9 cellular contexts compared by ENCODE assay signal in the genomic region with DNA sequence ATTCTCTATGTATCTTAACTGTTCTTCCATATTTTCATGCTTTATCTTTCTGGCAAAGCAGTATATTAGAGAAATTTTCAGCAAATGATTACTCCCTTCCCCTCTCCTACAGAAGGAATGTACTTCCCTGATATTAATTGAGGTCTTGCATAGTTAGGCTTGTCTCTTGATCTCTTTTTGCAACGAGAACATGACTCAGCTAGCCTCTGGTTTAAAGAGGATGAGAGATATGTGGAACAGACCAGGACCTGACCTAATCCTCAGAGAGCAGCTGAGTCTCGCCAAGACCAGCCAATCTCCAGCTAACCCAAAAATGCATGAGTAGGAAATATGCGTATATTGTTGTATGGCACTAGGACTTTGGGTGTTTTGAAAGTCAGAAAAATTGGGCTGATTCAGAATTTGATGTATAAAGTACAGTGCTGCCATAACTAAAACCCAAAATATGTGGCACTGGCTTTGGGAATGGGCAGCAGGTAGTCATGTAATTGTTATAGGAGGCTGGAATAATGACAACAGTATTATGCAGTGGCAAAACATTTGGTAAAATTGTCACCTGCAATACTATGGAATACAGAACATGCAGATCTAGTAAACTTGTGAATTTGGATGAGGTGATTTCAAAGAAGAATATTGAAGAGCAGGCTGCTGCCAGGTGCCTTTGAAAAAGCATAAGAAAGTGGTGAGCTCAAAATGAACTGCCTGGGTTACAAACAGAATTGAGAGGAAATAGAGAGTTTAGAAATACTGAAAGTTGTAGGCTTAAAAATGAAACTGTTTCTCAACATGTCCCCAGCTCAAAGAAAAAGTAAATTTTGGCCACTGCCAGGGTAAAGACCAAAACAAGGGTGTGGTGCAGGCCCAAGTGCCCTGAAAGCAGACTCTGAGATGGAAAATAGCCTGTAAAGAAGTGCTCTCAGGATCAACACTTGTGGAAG. TPM values are rescaled to one million over a fixed set of nuclear protein-coding genes. Genes with fewer than 3 reads are reported as not detected.
DNase-seq lines count a peak whose midpoint lies in the region; ATAC-seq lines count a peak whose summit lies in the region.
"Had no signal": no experiment of that assay in that cellular context is flagged by ENCODE, and none has a peak within 500 bp of the region (broad histone marks: within the 10 kb centered on the region; RNA-seq: fewer than 3 reads in every experiment).

No MANE protein-coding gene starts in this region.

- H3K27me3 Mint-ChIP-seq in activated CD8-positive, alpha-beta memory T cell treated with anti-CD3 and anti-CD28 coated beads, Interleukin-2, amount 10 ng/mL, durations not matched to agents 7 days and 5 days: no peaks in the 10 kb centered on the region
- peaks cover 0 to 3% of the 10 kb centered on the region in 2 donors for H3K27me3 Mint-ChIP-seq in T-cell
- H3K27me3 Mint-ChIP-seq in naive thymus-derived CD4-positive, alpha-beta T cell: peaks cover 0 to 3% (median 0%) of the 10 kb centered on the region in 5 donors
- H3K27me3 Mint-ChIP-seq: activated B cell treated with CpG ODN at 0.5 μM for 24 hours had no signal

- H3K27me3 ChIP-seq in naive thymus-derived CD4-positive, alpha-beta T cell (ENCODE audit: control insufficient read depth in 2 of 2, insufficient read depth in 2 of 2, low read length in 2 of 2): no peaks in the 10 kb centered on the region

- intact Hi-C loops in naive thymus-derived CD4-positive, alpha-beta T cell (cut with micrococcal nuclease): loop anchor here in 1 of 2 donors (1.0 to 2.0 kb wide), 2 partner anchors 8 to 36 kb away; no protein-coding TSS in a partner anchor

- DNase-seq in activated CD8-positive, alpha-beta memory T cell treated with anti-CD3 and anti-CD28 coated beads, Interleukin-2, amount 10 ng/mL, durations not matched to agents 7 days and 5 days: peak; percentile 51
- no peak for DNase-seq in activated CD8-positive, alpha-beta memory T cell treated with anti-CD3 and anti-CD28 coated beads for 24 hours
- DNase-seq in T-cell (no peak), SW480 (ENCODE audit: low spot score) (no peak), foreskin melanocyte (no peak), GDM1 (lab: John Stamatoyannopoulos, UW) (no peak)
- DNase-seq in naive thymus-derived CD4-positive, alpha-beta T cell: peak in 4 of 9 donors; percentile 12 to 34 (median 24)
- DNase-seq: activated B cell treated with CpG ODN at 0.5 μM for 24 hours had no signal

- peak; percentile 92 for ATAC-seq in activated CD8-positive, alpha-beta memory T cell treated with anti-CD3 and anti-CD28 coated beads, Interleukin-2, amount 10 ng/mL, durations not matched to agents 7 days and 5 days
- ATAC-seq in HG02852 (IDR thresholded peaks at IDR 0.05; ENCODE audit: unreplicated experiment): peak; percentile 97
- peak; percentile 27 to 53 (median 48) for ATAC-seq in T-cell (replicated peaks in 1 of 4)
- peak; percentile 42 for ATAC-seq in naive thymus-derived CD4-positive, alpha-beta T cell

- POLR2A ChIA-PET in T-cell (lab: Charles Lee): no interaction called here
- POLR2A ChIA-PET in naive thymus-derived CD4-positive, alpha-beta T cell (lab: Charles Lee): interaction anchor here (1.1 to 2.2 kb wide), 2 partner anchors 9 to 12 kb away, joined by 3 to 20 read pairs; partner anchors contain the start of gene USP15

- H3K27ac ChIP-seq in naive thymus-derived CD4-positive, alpha-beta T cell (ENCODE audit: low read depth, low read length): peak overlapping the region; percentile 53

- peak overlapping the region; percentile 99 for H3K27ac Mint-ChIP-seq in activated CD8-positive, alpha-beta memory T cell treated with anti-CD3 and anti-CD28 coated beads, Interleukin-2, amount 10 ng/mL, durations not matched to agents 7 days and 5 days
- peak overlapping the region; percentile 94 to 99 for H3K27ac Mint-ChIP-seq in T-cell
- H3K27ac Mint-ChIP-seq in naive thymus-derived CD4-positive, alpha-beta T cell: peak overlapping the region; percentile 86 to 99 (median 93)
- H3K27ac Mint-ChIP-seq: activated B cell treated with CpG ODN at 0.5 μM for 24 hours had no signal

- H3K36me3 ChIP-seq in naive thymus-derived CD4-positive, alpha-beta T cell (ENCODE audit: control insufficient read depth in 2 of 3, insufficient read depth in 3 of 3, low read length in 3 of 3): no peaks in the 10 kb centered on the region

- peaks cover 0 to 18% of the 10 kb centered on the region in 2 donors for H3K4me1 ChIP-seq in naive thymus-derived CD4-positive, alpha-beta T cell (ENCODE audit: control insufficient read depth in 2 of 2, insufficient read depth in 2 of 2, low read length in 2 of 2)

- no peaks in the 10 kb centered on the region for H3K9me3 Mint-ChIP-seq in activated CD8-positive, alpha-beta memory T cell treated with anti-CD3 and anti-CD28 coated beads, Interleukin-2, amount 10 ng/mL, durations not matched to agents 7 days and 5 days (ENCODE audit: low read depth)
- H3K9me3 Mint-ChIP-seq in T-cell: peaks cover 0 to 3% (median 0%) of the 10 kb centered on the region in 3 donors
- H3K9me3 Mint-ChIP-seq in naive thymus-derived CD4-positive, alpha-beta T cell: peaks cover 0 to 8% (median 0%) of the 10 kb centered on the region in 11 donors
- H3K9me3 Mint-ChIP-seq: activated B cell treated with CpG ODN at 0.5 μM for 24 hours had no signal

- H3K4me3 Mint-ChIP-seq in activated CD8-positive, alpha-beta memory T cell treated with anti-CD3 and anti-CD28 coated beads, Interleukin-2, amount 10 ng/mL, durations not matched to agents 7 days and 5 days: peak overlapping the region; percentile 46
- H3K4me3 Mint-ChIP-seq in T-cell: peak overlapping the region; percentile 11 to 65 (median 52)
- peak overlapping the region; percentile 46 to 84 (median 78) for H3K4me3 Mint-ChIP-seq in naive thymus-derived CD4-positive, alpha-beta T cell
- H3K4me3 Mint-ChIP-seq: activated B cell treated with CpG ODN at 0.5 μM for 24 hours had no signal

- H3K4me3 ChIP-seq in naive thymus-derived CD4-positive, alpha-beta T cell (ENCODE audit: low read length): no peak overlapping the region

- H3K9me3 ChIP-seq in naive thymus-derived CD4-positive, alpha-beta T cell (ENCODE audit: control insufficient read depth in 2 of 3, low read length in 3 of 3): no peaks in the 10 kb centered on the region

- CTCF ChIA-PET in activated CD8-positive, alpha-beta memory T cell treated with anti-CD3 and anti-CD28 coated beads, Interleukin-2, amount 10 ng/mL, durations not matched to agents 7 days and 5 days (lab: Charles Lee): interaction anchor here (1.7 kb wide), 1 partner anchor 9 kb away, joined by 11 read pairs; the partner anchor contains the start of gene USP15
- CTCF ChIA-PET in T-cell (lab: Charles Lee): interaction anchor here in 1 of 2 donors (0.8 kb wide), 1 partner anchor 16 kb away, joined by 3 read pairs; no protein-coding TSS in a partner anchor
- CTCF ChIA-PET in naive thymus-derived CD4-positive, alpha-beta T cell (lab: Charles Lee): interaction anchor here (0.5 to 1.1 kb wide), 2 partner anchors 13 to 39 kb away, joined by 3 read pairs; no protein-coding TSS in a partner anchor

- H3K4me1 Mint-ChIP-seq in activated CD8-positive, alpha-beta memory T cell treated with anti-CD3 and anti-CD28 coated beads, Interleukin-2, amount 10 ng/mL, durations not matched to agents 7 days and 5 days: peaks cover 27% of the 10 kb centered on the region
- peaks cover 22 to 26% (median 26%) of the 10 kb centered on the region in 3 donors for H3K4me1 Mint-ChIP-seq in T-cell
- H3K4me1 Mint-ChIP-seq in naive thymus-derived CD4-positive, alpha-beta T cell: peaks cover 21 to 48% (median 38%) of the 10 kb centered on the region in 7 donors

- peaks cover 29% of the 10 kb centered on the region for H3K36me3 Mint-ChIP-seq in activated CD8-positive, alpha-beta memory T cell treated with anti-CD3 and anti-CD28 coated beads, Interleukin-2, amount 10 ng/mL, durations not matched to agents 7 days and 5 days
- peaks cover 10% of the 10 kb centered on the region for H3K36me3 Mint-ChIP-seq in T-cell
- H3K36me3 Mint-ChIP-seq in naive thymus-derived CD4-positive, alpha-beta T cell: peaks cover 0 to 36% (median 8%) of the 10 kb centered on the region in 5 donors

RNA-seq across cellular contexts. Expression of gene USP15, which starts 9.3 kb away (rescaled TPM):
- total RNA-seq in activated CD8-positive, alpha-beta memory T cell treated with anti-CD3 and anti-CD28 coated beads, Interleukin-2, amount 10 ng/mL, durations not matched to agents 7 days and 5 days: 100 to 1,000 TPM; 126 to 161 TPM
- 100 to 1,000 TPM; 137 to 256 (median 138) TPM for total RNA-seq in T-cell
- 100 to 1,000 TPM; 156 to 224 (median 180) TPM for total RNA-seq in naive thymus-derived CD4-positive, alpha-beta T cell
- 100 to 1,000 TPM in 1 of 2 donors, 10 to 100 TPM in 1; 72.5 to 102 TPM for polyA plus RNA-seq in naive thymus-derived CD4-positive, alpha-beta T cell

Comparison
In these comparisons a context has a peak if more than half of its experiments do, and no peak if none do; other contexts are left out.
1. ATAC-seq: peak in every context shown above with its lines; median percentile 97 in HG02852; 92 in activated CD8-positive, alpha-beta memory T cell treated with anti-CD3 and anti-CD28 coated beads, Interleukin-2, amount 10 ng/mL, durations not matched to agents 7 days and 5 days; 48 in T-cell; 42 in naive thymus-derived CD4-positive, alpha-beta T cell.